In genomic region chr1:6490181-6491075, GRCh38 we compare ENCODE assay signal across 1 cellular context.
TF ChIP-seq lines count a peak whose summit lies in the region.

No MANE protein-coding gene starts in this region.

TF ChIP-seq in GM12878, 131 proteins besides CTCF, POLR2A, EP300 and RAD21 (continued from another document and continues in another):
- TF ChIP-seq ZNF592 (IDR thresholded peaks at IDR 0.05) (no peak), GATAD2B (conservative IDR thresholded peaks at IDR 0.05; ENCODE audit: low read depth) (no peak; the same call in 1 of the 2 replicates), SMAD1 (IDR thresholded peaks at IDR 0.05; ENCODE audit: low read depth, partially characterized antibody) (no peak), ZBED1 (IDR thresholded peaks at IDR 0.05; ENCODE audit: borderline replicate concordance) (no peak), ZSCAN29 (IDR thresholded peaks at IDR 0.05) (no peak), FOXM1 (IDR thresholded peaks at IDR 0.05; ENCODE audit: low read depth, low read length) (no peak), ZNF207 (IDR thresholded peaks at IDR 0.05; ENCODE audit: borderline replicate concordance) (no peak; the same call in 1 of the 2 replicates), NBN (IDR thresholded peaks at IDR 0.05) (no peak; the same call in 1 of the 2 replicates), BCL11A (IDR thresholded peaks at IDR 0.05; ENCODE audit: low read depth, low read length) (no peak), TAF1 (IDR thresholded peaks at IDR 0.05; ENCODE audit: borderline replicate concordance, low read depth, low read length) (no peak), FOS (IDR thresholded peaks at IDR 0.05; ENCODE audit: borderline replicate concordance, extremely low read depth, insufficient read length) (no peak), HDGF (IDR thresholded peaks at IDR 0.05) (no peak), GABPA (IDR thresholded peaks at IDR 0.05; ENCODE audit: low read depth) (0 out of 2 replicates have a peak, but pooled peaks have one; percentile 21), HDAC6 (IDR thresholded peaks at IDR 0.05; ENCODE audit: unreplicated experiment) (no peak), FOXK2 (IDR thresholded peaks at IDR 0.05) (peak; percentile 93), BMI1 (IDR thresholded peaks at IDR 0.05; ENCODE audit: borderline replicate concordance) (no peak), ZBTB11 (CRISPR knock-in tag; IDR thresholded peaks at IDR 0.05) (no peak), SKIL (IDR thresholded peaks at IDR 0.05; ENCODE audit: low read depth, poor library complexity, severe bottlenecking) (no peak), USF1 (IDR thresholded peaks at IDR 0.05; ENCODE audit: borderline replicate concordance, extremely low read length, insufficient read depth, low read depth, low read length) (no peak), SIN3A (IDR thresholded peaks at IDR 0.05; ENCODE audit: low read depth, low read length) (no peak), CHD1 (IDR thresholded peaks at IDR 0.05; ENCODE audit: low read depth, low read length) (peak; percentile 95), IKZF1 (conservative IDR thresholded peaks at IDR 0.05) (peak; percentile 38; the same call in 1 of the 2 replicates), CREB1 (IDR thresholded peaks at IDR 0.05; ENCODE audit: low read depth) (no peak), SMC3 (IDR thresholded peaks at IDR 0.05; ENCODE audit: borderline replicate concordance, low read length) (no peak), EZH2 (IDR thresholded peaks at IDR 0.05; ENCODE audit: borderline replicate concordance, control insufficient read depth, low read depth, low read length) (no peak), NR2C1 (IDR thresholded peaks at IDR 0.05) (no peak), MAX (IDR thresholded peaks at IDR 0.05; ENCODE audit: low read depth, low read length) (no peak), RFX5 (IDR thresholded peaks at IDR 0.05; ENCODE audit: low read depth, low read length) (no peak), IKZF2 (IDR thresholded peaks at IDR 0.05) (no peak), CEBPZ (IDR thresholded peaks at IDR 0.05; ENCODE audit: low read depth, low read length) (no peak), STAT1 (conservative IDR thresholded peaks at IDR 0.05) (no peak), CEBPB (IDR thresholded peaks at IDR 0.05; ENCODE audit: borderline replicate concordance in 1 of 2, low read depth in 2 of 2, low read length in 2 of 2) (no peak), CHD4 (IDR thresholded peaks at IDR 0.05) (no peak), PRDM15 (CRISPR knock-in tag; IDR thresholded peaks at IDR 0.05) (no peak), EGR1 (IDR thresholded peaks at IDR 0.05; ENCODE audit: borderline replicate concordance in 1 of 2, low read depth in 2 of 2, low read length in 2 of 2) (no peak), ZBTB33 (IDR thresholded peaks at IDR 0.05) (no peak), CBX5 (IDR thresholded peaks at IDR 0.05; ENCODE audit: low read depth) (no peak), YY1 (IDR thresholded peaks at IDR 0.05; ENCODE audit: low read depth, low read length) (peak; percentile 84), ASH2L (IDR thresholded peaks at IDR 0.05; ENCODE audit: borderline replicate concordance, low read depth) (no peak), LARP7 (IDR thresholded peaks at IDR 0.05) (peak; percentile 52; the same call in 1 of the 2 replicates), KLF5 (IDR thresholded peaks at IDR 0.05; ENCODE audit: partially characterized antibody) (peak; percentile 93), CBX3 (IDR thresholded peaks at IDR 0.05; ENCODE audit: borderline replicate concordance, low read depth) (no peak), PAX5 (IDR thresholded peaks at IDR 0.05; ENCODE audit: borderline replicate concordance, low read depth, low read length) (no peak), MTA3 (IDR thresholded peaks at IDR 0.05; ENCODE audit: borderline replicate concordance, low read length) (no peak), TCF12 (IDR thresholded peaks at IDR 0.05; ENCODE audit: low read depth, low read length) (peak; percentile 48; the same call in 1 of the 2 replicates)
